ENCODE assay signal across 8 cellular contexts in the genomic region with DNA sequence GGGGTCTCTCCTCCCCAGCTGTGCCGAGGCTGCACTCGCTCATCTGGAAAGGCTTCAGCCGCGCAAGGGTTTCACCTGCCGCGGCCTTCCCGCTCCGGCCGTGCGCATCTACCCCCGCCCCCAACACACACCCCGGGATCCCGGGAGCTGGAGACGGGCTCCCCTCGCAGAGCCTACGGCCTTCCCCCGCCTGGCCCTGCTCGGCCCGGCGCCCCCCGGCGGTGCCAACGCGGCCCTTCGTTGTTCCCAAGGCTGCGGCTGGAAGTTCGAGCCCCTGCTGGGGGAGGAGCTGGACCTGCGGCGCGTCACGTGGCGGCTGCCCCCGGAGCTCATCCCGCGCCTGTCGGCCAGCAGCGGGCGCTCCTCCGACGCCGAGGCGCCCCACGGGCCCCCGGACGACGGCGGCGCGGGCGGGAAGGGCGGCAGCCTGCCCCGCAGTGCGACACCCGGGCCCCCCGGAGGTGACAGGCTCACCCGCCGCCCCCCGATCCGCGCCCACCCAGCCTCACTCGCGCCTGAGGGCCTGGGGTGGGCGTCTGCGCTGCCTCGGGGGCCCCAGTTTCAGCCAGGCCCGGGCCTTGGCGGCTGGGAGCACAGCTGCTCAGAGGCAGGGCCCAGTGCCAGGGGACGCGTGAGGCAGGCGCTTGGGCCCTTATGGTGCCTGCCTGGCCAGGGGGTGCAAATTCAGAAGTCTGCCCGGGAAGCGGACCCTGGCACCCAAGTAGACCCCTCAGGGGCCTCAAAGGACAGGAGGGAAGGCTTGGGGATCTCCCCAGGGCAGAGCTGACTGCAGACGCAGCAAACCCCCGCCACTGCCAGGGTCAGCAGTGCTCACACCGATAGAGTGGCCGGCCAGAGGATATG. TPM values are rescaled to one million over a fixed set of nuclear protein-coding genes. Genes with fewer than 3 reads are reported as not detected.
A peak's percentile ranks its signal among the peaks of the same experiment; 100 is the strongest.
DNase-seq lines count a peak whose midpoint lies in the region; ATAC-seq and TF ChIP-seq lines count a peak whose summit lies in the region.

No MANE protein-coding gene starts in this region.

- no peaks in the 10 kb centered on the region for H3K36me3 Mint-ChIP-seq in progenitor cell of endocrine pancreas (ENCODE audit: insufficient read depth)

- H3K9me3 ChIP-seq in RWPE2 (ENCODE audit: severe bottlenecking): no peaks in the 10 kb centered on the region

- H3K4me3 Mint-ChIP-seq in progenitor cell of endocrine pancreas (ENCODE audit: low read depth): no peak overlapping the region

- peaks cover 9% of the 10 kb centered on the region for H3K27me3 Mint-ChIP-seq in progenitor cell of endocrine pancreas

- H3K4me1 ChIP-seq in RWPE2 (ENCODE audit: insufficient read depth, poor library complexity, severe bottlenecking): no peaks in the 10 kb centered on the region
- H3K4me1 ChIP-seq in urinary bladder (ENCODE audit: insufficient read depth): no peaks in the 10 kb centered on the region

- ATAC-seq in HG02852 (IDR thresholded peaks at IDR 0.05; ENCODE audit: unreplicated experiment) (peak; percentile 60), RWPE2 (ENCODE audit: low read depth) (no peak), Right ventricle myocardium superior (ENCODE audit: poor library complexity) (peak; percentile 77), GM18861 (IDR thresholded peaks at IDR 0.05; ENCODE audit: unreplicated experiment) (no peak)

- peak; percentile 70 for DNase-seq in RWPE2 (ENCODE audit: low spot score)
- peak; percentile 70 for DNase-seq in activated gamma-delta T cell treated with Interleukin-2 at 50 U/mL for 16 hours
- peak; percentile 87 for DNase-seq in Right ventricle myocardium superior
- peak; percentile 56 for DNase-seq in progenitor cell of endocrine pancreas (ENCODE audit: low spot score, unreplicated experiment)

- TF ChIP-seq POLR2A in GM10847 (IDR thresholded peaks at IDR 0.05; ENCODE audit: extremely low read depth, insufficient read length): peak; percentile 25

- WGBS in urinary bladder: 15% methylated on average over 76 of the region's 76 CpGs

- intact Hi-C loops in Right ventricle myocardium superior (cut with DNase I): loop anchor here (5.0 kb wide), 1 partner anchor 121 kb away; a partner anchor contains a TSS

- no peaks in the 10 kb centered on the region for H3K27me3 ChIP-seq in RWPE2 (ENCODE audit: insufficient read depth, poor library complexity, severe bottlenecking)

- H3K4me3 ChIP-seq in RWPE2 (ENCODE audit: severe bottlenecking) (no peak overlapping the region), urinary bladder (ENCODE audit: low read depth, low read length) (peak overlapping the region; percentile 28)

- H3K27ac Mint-ChIP-seq in progenitor cell of endocrine pancreas: no peak overlapping the region

- H3K36me3 ChIP-seq in RWPE2 (ENCODE audit: low read depth) (peaks cover 98% of the 10 kb centered on the region), urinary bladder (ENCODE audit: insufficient read depth) (no peaks in the 10 kb centered on the region)

- no peaks in the 10 kb centered on the region for H3K9me3 Mint-ChIP-seq in progenitor cell of endocrine pancreas (ENCODE audit: low read depth)

- TF ChIP-seq CTCF in RWPE2 (IDR thresholded peaks at IDR 0.05; ENCODE audit: poor library complexity, severe bottlenecking) (no peak), progenitor cell of endocrine pancreas (IDR thresholded peaks at IDR 0.05; ENCODE audit: unreplicated experiment) (peak; percentile 77)

- H3K27ac ChIP-seq in RWPE2 (ENCODE audit: poor library complexity, severe bottlenecking) (peak overlapping the region; percentile 13), urinary bladder (ENCODE audit: low read depth) (no peak overlapping the region)

- peaks cover 3% of the 10 kb centered on the region for H3K4me1 Mint-ChIP-seq in progenitor cell of endocrine pancreas (ENCODE audit: low read depth)

RNA-seq across cellular contexts. Expression of a gene that starts 11.2 kb away (rescaled TPM):
- 23.3 TPM for total RNA-seq in Right ventricle myocardium superior
- total RNA-seq in progenitor cell of endocrine pancreas: 11.2 and 12.7 TPM in 2 replicates
- total RNA-seq in urinary bladder: 11.3 TPM
- polyA plus RNA-seq in urinary bladder: 43.0 TPM

RNA-seq across cellular contexts. Expression of a gene that starts 30.9 kb away (rescaled TPM):
- total RNA-seq in Right ventricle myocardium superior (14.3 TPM), progenitor cell of endocrine pancreas (70.0 and 72.8 TPM in 2 replicates), urinary bladder (58.1 TPM)
- 29.1 TPM for polyA plus RNA-seq in urinary bladder

RNA-seq across cellular contexts. Expression of a gene that starts 32.5 kb away (rescaled TPM):
- total RNA-seq in Right ventricle myocardium superior: 9.4 TPM
- total RNA-seq in progenitor cell of endocrine pancreas: 9.7 and 14.8 TPM in 2 replicates
- total RNA-seq in urinary bladder: 22.4 TPM
- polyA plus RNA-seq in urinary bladder: 64.8 TPM

Comparison
In these comparisons a context has a peak if more than half of its experiments do, and no peak if none do; other contexts are left out.
1. ATAC-seq: peak in HG02852 (single experiment) and Right ventricle myocardium superior (single experiment); none in RWPE2 (single experiment) and GM18861 (single experiment).
2. Peak in every context shown above with its lines, with median percentiles within 50 percentile points of each other: DNase-seq.